In the genomic region with DNA sequence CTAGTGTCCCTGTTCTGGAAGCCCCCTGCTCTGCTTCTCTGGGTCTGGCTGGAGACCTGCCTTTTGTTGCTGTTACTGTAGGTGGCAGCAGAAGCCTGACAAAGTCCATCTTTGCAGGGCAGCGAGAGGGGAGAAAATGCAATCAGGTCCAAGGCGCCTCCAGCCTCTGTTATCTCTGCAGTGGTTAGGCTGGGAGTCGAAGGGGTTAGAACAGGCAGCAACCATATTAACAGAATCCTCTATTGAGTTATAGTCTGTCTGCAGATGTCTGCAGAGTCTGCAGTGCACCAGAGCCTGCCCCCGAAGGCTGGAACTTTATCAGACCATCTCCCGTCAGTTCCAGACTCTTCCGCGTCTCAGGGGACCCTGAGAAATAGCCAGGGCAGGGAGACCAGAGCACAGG, we compare ENCODE assay signal across 11 cellular contexts.
DNase-seq lines count a peak whose midpoint lies in the region; ATAC-seq, FAIRE-seq and TF ChIP-seq lines count a peak whose summit lies in the region.
"Had no signal": no experiment of that assay in that cellular context is flagged by ENCODE, and none has a peak within 500 bp of the region (broad histone marks: within the 10 kb centered on the region; RNA-seq: fewer than 3 reads in every experiment).

No MANE protein-coding gene starts in this region.

- H4K20me1 ChIP-seq in SU-DHL-6 (ENCODE audit: low read depth, low read length): no peaks in the 10 kb centered on the region

- H3K4me2 ChIP-seq in SU-DHL-6 (ENCODE audit: low read depth, low read length, poor library complexity, severe bottlenecking): no peak overlapping the region

- no peaks in the 10 kb centered on the region for H3K9me3 ChIP-seq in SU-DHL-6 (ENCODE audit: insufficient read depth, low read length)

- H3K27me3 ChIP-seq in SU-DHL-6 (ENCODE audit: low read length): no peaks in the 10 kb centered on the region

- peak; percentile 86 for TF ChIP-seq CTCF in D721Med (IDR thresholded peaks at IDR 0.05; ENCODE audit: insufficient read depth, missing control alignments)
- TF ChIP-seq CTCF in SU-DHL-6 (IDR thresholded peaks at IDR 0.05; ENCODE audit: insufficient read depth, low read length, poor library complexity, severe bottlenecking): peak; percentile 40

- ATAC-seq in left lobe of liver (peak; percentile 47), HG03432 (IDR thresholded peaks at IDR 0.05; ENCODE audit: unreplicated experiment) (no peak), GM21576 (IDR thresholded peaks at IDR 0.05; ENCODE audit: unreplicated experiment) (no peak)

- no peak overlapping the region for H2AFZ ChIP-seq in SU-DHL-6 (ENCODE audit: low read depth, low read length, severe bottlenecking)

- H3F3A ChIP-seq in SU-DHL-6 (ENCODE audit: insufficient read depth): no peaks in the 10 kb centered on the region

- no peaks in the 10 kb centered on the region for H3K79me2 ChIP-seq in SU-DHL-6 (ENCODE audit: insufficient read depth, low read length)

- no peak overlapping the region for H3K4me3 ChIP-seq in SU-DHL-6 (ENCODE audit: insufficient read depth, low read length, poor library complexity, severe bottlenecking)

- H3K9me2 ChIP-seq in SU-DHL-6 (replicated peaks; ENCODE audit: insufficient read depth, low read length): no peaks in the 10 kb centered on the region

- no peak overlapping the region for H3K27ac ChIP-seq in SU-DHL-6 (ENCODE audit: low read depth, low read length)

- H3K36me3 ChIP-seq in SU-DHL-6 (ENCODE audit: low read length): no peaks in the 10 kb centered on the region

- FAIRE-seq in D721Med (lab: Jason Lieb, UNC): no peak

- no peak for DNase-seq in D721Med (ENCODE audit: insufficient read length, low spot score)
- DNase-seq in HK-2 (ENCODE audit: unreplicated experiment): peak; percentile 2
- DNase-seq in left lobe of liver (ENCODE audit: low spot score): no peak
- no peak for DNase-seq in COLO829 (ENCODE audit: low spot score)
- DNase-seq in NCI-H2107 (lab: John Stamatoyannopoulos, UW): no peak
- DNase-seq: mesenchymal stem cell; NCI-H2171; stimulated activated CD4-positive, alpha-beta T cell treated with anti-CD3 and anti-CD28 coated beads, Interleukin-4, amount 100 ng/mL, for 24 hours had no signal

- no peak overlapping the region for H3K9ac ChIP-seq in SU-DHL-6 (ENCODE audit: low read length)
